ENCODE assay signal across 1 cellular context in genomic region chr11:48114740-48115139, GRCh38.
TF ChIP-seq lines count a peak whose summit lies in the region.

No MANE protein-coding gene starts in this region.

TF ChIP-seq in SK-N-SH, 30 proteins besides CTCF, POLR2A, EP300 and RAD21 (continued from another document):
- TF ChIP-seq CHD2 (IDR thresholded peaks at IDR 0.05; ENCODE audit: low read length, partially characterized antibody), result no peak
- no peak for TF ChIP-seq SIN3A (IDR thresholded peaks at IDR 0.05; ENCODE audit: borderline replicate concordance, low read depth, low read length)
- no peak for TF ChIP-seq FOSL2 (IDR thresholded peaks at IDR 0.05; ENCODE audit: borderline replicate concordance, low read depth)
- no peak for TF ChIP-seq POLR2AphosphoS5 (IDR thresholded peaks at IDR 0.05; ENCODE audit: low read depth, low read length)
- TF ChIP-seq IRF3 (IDR thresholded peaks at IDR 0.05; ENCODE audit: low read depth, low read length), result no peak
- TF ChIP-seq, protein P1, sequence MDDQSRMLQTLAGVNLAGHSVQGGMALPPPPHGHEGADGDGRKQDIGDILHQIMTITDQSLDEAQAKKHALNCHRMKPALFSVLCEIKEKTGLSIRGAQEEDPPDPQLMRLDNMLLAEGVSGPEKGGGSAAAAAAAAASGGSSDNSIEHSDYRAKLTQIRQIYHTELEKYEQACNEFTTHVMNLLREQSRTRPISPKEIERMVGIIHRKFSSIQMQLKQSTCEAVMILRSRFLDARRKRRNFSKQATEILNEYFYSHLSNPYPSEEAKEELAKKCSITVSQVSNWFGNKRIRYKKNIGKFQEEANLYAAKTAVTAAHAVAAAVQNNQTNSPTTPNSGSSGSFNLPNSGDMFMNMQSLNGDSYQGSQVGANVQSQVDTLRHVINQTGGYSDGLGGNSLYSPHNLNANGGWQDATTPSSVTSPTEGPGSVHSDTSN (IDR thresholded peaks at IDR 0.05), result no peak
- TF ChIP-seq, protein P2, sequence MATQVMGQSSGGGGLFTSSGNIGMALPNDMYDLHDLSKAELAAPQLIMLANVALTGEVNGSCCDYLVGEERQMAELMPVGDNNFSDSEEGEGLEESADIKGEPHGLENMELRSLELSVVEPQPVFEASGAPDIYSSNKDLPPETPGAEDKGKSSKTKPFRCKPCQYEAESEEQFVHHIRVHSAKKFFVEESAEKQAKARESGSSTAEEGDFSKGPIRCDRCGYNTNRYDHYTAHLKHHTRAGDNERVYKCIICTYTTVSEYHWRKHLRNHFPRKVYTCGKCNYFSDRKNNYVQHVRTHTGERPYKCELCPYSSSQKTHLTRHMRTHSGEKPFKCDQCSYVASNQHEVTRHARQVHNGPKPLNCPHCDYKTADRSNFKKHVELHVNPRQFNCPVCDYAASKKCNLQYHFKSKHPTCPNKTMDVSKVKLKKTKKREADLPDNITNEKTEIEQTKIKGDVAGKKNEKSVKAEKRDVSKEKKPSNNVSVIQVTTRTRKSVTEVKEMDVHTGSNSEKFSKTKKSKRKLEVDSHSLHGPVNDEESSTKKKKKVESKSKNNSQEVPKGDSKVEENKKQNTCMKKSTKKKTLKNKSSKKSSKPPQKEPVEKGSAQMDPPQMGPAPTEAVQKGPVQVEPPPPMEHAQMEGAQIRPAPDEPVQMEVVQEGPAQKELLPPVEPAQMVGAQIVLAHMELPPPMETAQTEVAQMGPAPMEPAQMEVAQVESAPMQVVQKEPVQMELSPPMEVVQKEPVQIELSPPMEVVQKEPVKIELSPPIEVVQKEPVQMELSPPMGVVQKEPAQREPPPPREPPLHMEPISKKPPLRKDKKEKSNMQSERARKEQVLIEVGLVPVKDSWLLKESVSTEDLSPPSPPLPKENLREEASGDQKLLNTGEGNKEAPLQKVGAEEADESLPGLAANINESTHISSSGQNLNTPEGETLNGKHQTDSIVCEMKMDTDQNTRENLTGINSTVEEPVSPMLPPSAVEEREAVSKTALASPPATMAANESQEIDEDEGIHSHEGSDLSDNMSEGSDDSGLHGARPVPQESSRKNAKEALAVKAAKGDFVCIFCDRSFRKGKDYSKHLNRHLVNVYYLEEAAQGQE (IDR thresholded peaks at IDR 0.05; ENCODE audit: low read depth, low read length), result no peak
- TF ChIP-seq, protein P3, sequence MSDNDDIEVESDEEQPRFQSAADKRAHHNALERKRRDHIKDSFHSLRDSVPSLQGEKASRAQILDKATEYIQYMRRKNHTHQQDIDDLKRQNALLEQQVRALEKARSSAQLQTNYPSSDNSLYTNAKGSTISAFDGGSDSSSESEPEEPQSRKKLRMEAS (IDR thresholded peaks at IDR 0.05; ENCODE audit: low read depth), result no peak
- TF ChIP-seq, protein P4, sequence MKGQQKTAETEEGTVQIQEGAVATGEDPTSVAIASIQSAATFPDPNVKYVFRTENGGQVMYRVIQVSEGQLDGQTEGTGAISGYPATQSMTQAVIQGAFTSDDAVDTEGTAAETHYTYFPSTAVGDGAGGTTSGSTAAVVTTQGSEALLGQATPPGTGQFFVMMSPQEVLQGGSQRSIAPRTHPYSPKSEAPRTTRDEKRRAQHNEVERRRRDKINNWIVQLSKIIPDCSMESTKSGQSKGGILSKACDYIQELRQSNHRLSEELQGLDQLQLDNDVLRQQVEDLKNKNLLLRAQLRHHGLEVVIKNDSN (IDR thresholded peaks at IDR 0.05; ENCODE audit: borderline replicate concordance, low read depth), result no peak
- TF ChIP-seq RFX5 (IDR thresholded peaks at IDR 0.05; ENCODE audit: low read length), result no peak
- TF ChIP-seq GABPA (IDR thresholded peaks at IDR 0.05; ENCODE audit: low read depth), result no peak
- no peak for TF ChIP-seq NRF1 (IDR thresholded peaks at IDR 0.05; ENCODE audit: low read depth, low read length)
- TF ChIP-seq ZBTB33 (IDR thresholded peaks at IDR 0.05; ENCODE audit: borderline replicate concordance, low read depth), result no peak
- TF ChIP-seq MEF2A (IDR thresholded peaks at IDR 0.05; ENCODE audit: borderline replicate concordance, low read depth), result no peak
- TF ChIP-seq YY1 (IDR thresholded peaks at IDR 0.05; ENCODE audit: low read depth), result no peak
